Comparison of ENCODE assay signal across 1 cellular context in the genomic region with DNA sequence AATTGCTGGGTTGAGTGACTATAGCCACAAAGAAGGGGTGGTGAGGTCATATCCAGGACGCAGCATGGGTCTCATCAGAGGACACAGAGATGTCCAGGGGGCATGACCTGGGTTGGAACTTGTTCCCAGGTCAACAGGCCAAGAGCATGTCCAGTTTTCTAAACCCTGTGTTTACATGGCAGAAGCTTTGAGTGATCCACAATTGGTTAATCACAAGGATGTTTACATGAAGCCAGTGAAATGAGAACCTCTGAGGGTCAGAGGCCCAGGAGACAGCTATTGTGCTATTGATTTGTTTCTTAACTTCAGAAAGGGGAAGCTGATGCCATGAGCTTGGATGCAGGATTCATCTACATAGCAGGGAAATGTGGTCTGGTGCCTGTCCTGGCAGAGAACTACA.
TF ChIP-seq lines count a peak whose summit lies in the region.

No MANE protein-coding gene starts in this region.

TF ChIP-seq in HepG2, 621 proteins besides CTCF, POLR2A, EP300 and RAD21 (continued from another document and continues in another):
- TF ChIP-seq, protein P1, sequence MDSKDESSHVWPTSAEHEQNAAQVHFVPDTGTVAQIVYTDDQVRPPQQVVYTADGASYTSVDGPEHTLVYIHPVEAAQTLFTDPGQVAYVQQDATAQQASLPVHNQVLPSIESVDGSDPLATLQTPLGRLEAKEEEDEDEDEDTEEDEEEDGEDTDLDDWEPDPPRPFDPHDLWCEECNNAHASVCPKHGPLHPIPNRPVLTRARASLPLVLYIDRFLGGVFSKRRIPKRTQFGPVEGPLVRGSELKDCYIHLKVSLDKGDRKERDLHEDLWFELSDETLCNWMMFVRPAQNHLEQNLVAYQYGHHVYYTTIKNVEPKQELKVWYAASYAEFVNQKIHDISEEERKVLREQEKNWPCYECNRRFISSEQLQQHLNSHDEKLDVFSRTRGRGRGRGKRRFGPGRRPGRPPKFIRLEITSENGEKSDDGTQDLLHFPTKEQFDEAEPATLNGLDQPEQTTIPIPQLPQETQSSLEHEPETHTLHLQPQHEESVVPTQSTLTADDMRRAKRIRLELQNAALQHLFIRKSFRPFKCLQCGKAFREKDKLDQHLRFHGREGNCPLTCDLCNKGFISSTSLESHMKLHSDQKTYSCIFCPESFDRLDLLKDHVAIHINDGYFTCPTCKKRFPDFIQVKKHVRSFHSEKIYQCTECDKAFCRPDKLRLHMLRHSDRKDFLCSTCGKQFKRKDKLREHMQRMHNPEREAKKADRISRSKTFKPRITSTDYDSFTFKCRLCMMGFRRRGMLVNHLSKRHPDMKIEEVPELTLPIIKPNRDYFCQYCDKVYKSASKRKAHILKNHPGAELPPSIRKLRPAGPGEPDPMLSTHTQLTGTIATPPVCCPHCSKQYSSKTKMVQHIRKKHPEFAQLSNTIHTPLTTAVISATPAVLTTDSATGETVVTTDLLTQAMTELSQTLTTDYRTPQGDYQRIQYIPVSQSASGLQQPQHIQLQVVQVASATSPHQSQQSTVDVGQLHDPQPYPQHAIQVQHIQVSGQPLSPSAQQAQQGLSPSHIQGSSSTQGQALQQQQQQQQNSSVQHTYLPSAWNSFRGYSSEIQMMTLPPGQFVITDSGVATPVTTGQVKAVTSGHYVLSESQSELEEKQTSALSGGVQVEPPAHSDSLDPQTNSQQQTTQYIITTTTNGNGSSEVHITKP (CRISPR knock-in tag; IDR thresholded peaks at IDR 0.05; ENCODE audit: low read depth), result no peak; the same call in 1 of the 2 replicates
- TF ChIP-seq, protein P2, sequence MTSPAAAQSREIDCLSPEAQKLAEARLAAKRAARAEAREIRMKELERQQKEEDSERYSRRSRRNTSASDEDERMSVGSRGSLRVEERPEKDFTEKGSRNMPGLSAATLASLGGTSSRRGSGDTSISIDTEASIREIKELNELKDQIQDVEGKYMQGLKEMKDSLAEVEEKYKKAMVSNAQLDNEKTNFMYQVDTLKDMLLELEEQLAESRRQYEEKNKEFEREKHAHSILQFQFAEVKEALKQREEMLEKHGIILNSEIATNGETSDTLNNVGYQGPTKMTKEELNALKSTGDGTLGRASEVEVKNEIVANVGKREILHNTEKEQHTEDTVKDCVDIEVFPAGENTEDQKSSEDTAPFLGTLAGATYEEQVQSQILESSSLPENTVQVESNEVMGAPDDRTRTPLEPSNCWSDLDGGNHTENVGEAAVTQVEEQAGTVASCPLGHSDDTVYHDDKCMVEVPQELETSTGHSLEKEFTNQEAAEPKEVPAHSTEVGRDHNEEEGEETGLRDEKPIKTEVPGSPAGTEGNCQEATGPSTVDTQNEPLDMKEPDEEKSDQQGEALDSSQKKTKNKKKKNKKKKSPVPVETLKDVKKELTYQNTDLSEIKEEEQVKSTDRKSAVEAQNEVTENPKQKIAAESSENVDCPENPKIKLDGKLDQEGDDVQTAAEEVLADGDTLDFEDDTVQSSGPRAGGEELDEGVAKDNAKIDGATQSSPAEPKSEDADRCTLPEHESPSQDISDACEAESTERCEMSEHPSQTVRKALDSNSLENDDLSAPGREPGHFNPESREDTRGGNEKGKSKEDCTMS (CRISPR knock-in tag; conservative IDR thresholded peaks at IDR 0.05), result no peak
- TF ChIP-seq, protein P3, sequence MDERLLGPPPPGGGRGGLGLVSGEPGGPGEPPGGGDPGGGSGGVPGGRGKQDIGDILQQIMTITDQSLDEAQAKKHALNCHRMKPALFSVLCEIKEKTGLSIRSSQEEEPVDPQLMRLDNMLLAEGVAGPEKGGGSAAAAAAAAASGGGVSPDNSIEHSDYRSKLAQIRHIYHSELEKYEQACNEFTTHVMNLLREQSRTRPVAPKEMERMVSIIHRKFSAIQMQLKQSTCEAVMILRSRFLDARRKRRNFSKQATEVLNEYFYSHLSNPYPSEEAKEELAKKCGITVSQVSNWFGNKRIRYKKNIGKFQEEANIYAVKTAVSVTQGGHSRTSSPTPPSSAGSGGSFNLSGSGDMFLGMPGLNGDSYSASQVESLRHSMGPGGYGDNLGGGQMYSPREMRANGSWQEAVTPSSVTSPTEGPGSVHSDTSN (CRISPR knock-in tag; IDR thresholded peaks at IDR 0.05), result no peak
- TF ChIP-seq, protein P4, sequence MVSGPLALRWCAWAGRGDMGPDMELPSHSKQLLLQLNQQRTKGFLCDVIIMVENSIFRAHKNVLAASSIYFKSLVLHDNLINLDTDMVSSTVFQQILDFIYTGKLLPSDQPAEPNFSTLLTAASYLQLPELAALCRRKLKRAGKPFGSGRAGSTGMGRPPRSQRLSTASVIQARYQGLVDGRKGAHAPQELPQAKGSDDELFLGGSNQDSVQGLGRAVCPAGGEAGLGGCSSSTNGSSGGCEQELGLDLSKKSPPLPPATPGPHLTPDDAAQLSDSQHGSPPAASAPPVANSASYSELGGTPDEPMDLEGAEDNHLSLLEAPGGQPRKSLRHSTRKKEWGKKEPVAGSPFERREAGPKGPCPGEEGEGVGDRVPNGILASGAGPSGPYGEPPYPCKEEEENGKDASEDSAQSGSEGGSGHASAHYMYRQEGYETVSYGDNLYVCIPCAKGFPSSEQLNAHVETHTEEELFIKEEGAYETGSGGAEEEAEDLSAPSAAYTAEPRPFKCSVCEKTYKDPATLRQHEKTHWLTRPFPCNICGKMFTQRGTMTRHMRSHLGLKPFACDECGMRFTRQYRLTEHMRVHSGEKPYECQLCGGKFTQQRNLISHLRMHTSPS (CRISPR knock-in tag; IDR thresholded peaks at IDR 0.05; ENCODE audit: low read depth), result peak; percentile 43; the same call in 1 of the 2 replicates
- TF ChIP-seq, protein P5, sequence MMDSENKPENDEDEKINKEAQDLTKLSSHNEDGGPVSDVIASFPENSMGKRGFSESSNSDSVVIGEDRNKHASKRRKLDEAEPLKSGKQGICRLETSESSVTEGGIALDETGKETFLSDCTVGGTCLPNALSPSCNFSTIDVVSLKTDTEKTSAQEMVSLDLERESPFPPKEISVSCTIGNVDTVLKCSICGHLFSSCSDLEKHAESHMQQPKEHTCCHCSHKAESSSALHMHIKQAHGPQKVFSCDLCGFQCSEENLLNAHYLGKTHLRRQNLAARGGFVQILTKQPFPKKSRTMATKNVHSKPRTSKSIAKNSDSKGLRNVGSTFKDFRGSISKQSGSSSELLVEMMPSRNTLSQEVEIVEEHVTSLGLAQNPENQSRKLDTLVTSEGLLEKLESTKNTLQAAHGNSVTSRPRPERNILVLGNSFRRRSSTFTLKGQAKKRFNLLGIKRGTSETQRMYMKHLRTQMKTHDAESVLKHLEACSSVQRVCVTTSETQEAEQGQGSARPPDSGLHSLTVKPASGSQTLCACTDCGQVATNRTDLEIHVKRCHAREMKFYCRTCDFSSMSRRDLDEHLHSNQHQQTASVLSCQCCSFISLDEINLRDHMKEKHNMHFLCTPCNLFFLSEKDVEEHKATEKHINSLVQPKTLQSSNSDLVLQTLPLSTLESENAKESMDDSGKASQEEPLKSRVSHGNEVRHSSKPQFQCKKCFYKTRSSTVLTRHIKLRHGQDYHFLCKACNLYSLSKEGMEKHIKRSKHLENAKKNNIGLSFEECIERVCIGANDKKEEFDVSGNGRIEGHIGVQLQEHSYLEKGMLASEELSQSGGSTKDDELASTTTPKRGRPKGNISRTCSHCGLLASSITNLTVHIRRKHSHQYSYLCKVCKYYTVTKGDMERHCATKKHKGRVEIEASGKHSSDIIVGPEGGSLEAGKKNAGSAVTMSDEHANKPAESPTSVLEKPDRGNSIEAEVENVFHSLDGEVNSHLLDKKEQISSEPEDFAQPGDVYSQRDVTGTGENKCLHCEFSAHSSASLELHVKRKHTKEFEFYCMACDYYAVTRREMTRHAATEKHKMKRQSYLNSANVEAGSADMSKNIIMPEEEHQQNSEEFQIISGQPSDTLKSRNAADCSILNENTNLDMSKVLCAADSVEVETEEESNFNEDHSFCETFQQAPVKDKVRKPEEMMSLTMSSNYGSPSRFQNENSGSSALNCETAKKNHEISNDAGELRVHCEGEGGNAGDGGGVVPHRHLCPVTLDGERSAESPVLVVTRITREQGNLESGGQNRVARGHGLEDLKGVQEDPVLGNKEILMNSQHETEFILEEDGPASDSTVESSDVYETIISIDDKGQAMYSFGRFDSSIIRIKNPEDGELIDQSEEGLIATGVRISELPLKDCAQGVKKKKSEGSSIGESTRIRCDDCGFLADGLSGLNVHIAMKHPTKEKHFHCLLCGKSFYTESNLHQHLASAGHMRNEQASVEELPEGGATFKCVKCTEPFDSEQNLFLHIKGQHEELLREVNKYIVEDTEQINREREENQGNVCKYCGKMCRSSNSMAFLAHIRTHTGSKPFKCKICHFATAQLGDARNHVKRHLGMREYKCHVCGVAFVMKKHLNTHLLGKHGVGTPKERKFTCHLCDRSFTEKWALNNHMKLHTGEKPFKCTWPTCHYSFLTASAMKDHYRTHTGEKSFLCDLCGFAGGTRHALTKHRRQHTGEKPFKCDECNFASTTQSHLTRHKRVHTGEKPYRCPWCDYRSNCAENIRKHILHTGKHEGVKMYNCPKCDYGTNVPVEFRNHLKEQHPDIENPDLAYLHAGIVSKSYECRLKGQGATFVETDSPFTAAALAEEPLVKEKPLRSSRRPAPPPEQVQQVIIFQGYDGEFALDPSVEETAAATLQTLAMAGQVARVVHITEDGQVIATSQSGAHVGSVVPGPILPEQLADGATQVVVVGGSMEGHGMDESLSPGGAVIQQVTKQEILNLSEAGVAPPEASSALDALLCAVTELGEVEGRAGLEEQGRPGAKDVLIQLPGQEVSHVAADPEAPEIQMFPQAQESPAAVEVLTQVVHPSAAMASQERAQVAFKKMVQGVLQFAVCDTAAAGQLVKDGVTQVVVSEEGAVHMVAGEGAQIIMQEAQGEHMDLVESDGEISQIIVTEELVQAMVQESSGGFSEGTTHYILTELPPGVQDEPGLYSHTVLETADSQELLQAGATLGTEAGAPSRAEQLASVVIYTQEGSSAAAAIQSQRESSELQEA (CRISPR knock-in tag; IDR thresholded peaks at IDR 0.05; ENCODE audit: not compliant biosample characterization), result no peak
- TF ChIP-seq ZNF558 (CRISPR knock-in tag; IDR thresholded peaks at IDR 0.05; ENCODE audit: borderline replicate concordance) (no peak), MYNN (CRISPR knock-in tag; IDR thresholded peaks at IDR 0.05; ENCODE audit: low read depth) (no peak), DPF2 (CRISPR knock-in tag; IDR thresholded peaks at IDR 0.05; ENCODE audit: borderline replicate concordance, low read depth) (peak; percentile 44; the same call in 1 of the 2 replicates), NFKB2 (CRISPR knock-in tag; IDR thresholded peaks at IDR 0.05; ENCODE audit: borderline replicate concordance) (no peak), SSRP1 (CRISPR knock-in tag; IDR thresholded peaks at IDR 0.05) (no peak), ZKSCAN5 (CRISPR knock-in tag; IDR thresholded peaks at IDR 0.05) (no peak), ZSCAN25 (CRISPR knock-in tag; IDR thresholded peaks at IDR 0.05) (no peak), ZSCAN21 (CRISPR knock-in tag; IDR thresholded peaks at IDR 0.05; ENCODE audit: borderline replicate concordance) (no peak), CC2D1A (CRISPR knock-in tag; IDR thresholded peaks at IDR 0.05) (no peak), GABPB1 (CRISPR knock-in tag; IDR thresholded peaks at IDR 0.05) (peak; percentile 54; the same call in 1 of the 2 replicates), ZNF562 (CRISPR knock-in tag; IDR thresholded peaks at IDR 0.05; ENCODE audit: borderline replicate concordance) (no peak), ZNF224 (CRISPR knock-in tag; IDR thresholded peaks at IDR 0.05) (no peak), MTF1 (CRISPR knock-in tag; IDR thresholded peaks at IDR 0.05) (no peak), ZNF577 (CRISPR knock-in tag; IDR thresholded peaks at IDR 0.05; ENCODE audit: borderline replicate concordance, low read depth) (no peak), JDP2 (CRISPR knock-in tag; IDR thresholded peaks at IDR 0.05; ENCODE audit: borderline replicate concordance) (no peak), ZNF616 (CRISPR knock-in tag; IDR thresholded peaks at IDR 0.05; ENCODE audit: low read depth) (no peak)
- TF ChIP-seq, protein P6, sequence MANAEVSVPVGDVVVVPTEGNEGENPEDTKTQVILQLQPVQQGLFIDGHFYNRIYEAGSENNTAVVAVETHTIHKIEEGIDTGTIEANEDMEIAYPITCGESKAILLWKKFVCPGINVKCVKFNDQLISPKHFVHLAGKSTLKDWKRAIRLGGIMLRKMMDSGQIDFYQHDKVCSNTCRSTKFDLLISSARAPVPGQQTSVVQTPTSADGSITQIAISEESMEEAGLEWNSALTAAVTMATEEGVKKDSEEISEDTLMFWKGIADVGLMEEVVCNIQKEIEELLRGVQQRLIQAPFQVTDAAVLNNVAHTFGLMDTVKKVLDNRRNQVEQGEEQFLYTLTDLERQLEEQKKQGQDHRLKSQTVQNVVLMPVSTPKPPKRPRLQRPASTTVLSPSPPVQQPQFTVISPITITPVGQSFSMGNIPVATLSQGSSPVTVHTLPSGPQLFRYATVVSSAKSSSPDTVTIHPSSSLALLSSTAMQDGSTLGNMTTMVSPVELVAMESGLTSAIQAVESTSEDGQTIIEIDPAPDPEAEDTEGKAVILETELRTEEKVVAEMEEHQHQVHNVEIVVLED (CRISPR knock-in tag; IDR thresholded peaks at IDR 0.05; ENCODE audit: borderline replicate concordance), result no peak
- TF ChIP-seq, protein P7, sequence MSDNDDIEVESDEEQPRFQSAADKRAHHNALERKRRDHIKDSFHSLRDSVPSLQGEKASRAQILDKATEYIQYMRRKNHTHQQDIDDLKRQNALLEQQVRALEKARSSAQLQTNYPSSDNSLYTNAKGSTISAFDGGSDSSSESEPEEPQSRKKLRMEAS (IDR thresholded peaks at IDR 0.05), result peak; percentile 63
- TF ChIP-seq, protein P8, sequence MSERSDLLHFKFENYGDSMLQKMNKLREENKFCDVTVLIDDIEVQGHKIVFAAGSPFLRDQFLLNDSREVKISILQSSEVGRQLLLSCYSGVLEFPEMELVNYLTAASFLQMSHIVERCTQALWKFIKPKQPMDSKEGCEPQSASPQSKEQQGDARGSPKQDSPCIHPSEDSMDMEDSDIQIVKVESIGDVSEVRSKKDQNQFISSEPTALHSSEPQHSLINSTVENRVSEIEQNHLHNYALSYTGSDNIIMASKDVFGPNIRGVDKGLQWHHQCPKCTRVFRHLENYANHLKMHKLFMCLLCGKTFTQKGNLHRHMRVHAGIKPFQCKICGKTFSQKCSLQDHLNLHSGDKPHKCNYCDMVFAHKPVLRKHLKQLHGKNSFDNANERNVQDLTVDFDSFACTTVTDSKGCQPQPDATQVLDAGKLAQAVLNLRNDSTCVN (CRISPR knock-in tag; IDR thresholded peaks at IDR 0.05; ENCODE audit: borderline replicate concordance), result no peak
- TF ChIP-seq, protein P9, sequence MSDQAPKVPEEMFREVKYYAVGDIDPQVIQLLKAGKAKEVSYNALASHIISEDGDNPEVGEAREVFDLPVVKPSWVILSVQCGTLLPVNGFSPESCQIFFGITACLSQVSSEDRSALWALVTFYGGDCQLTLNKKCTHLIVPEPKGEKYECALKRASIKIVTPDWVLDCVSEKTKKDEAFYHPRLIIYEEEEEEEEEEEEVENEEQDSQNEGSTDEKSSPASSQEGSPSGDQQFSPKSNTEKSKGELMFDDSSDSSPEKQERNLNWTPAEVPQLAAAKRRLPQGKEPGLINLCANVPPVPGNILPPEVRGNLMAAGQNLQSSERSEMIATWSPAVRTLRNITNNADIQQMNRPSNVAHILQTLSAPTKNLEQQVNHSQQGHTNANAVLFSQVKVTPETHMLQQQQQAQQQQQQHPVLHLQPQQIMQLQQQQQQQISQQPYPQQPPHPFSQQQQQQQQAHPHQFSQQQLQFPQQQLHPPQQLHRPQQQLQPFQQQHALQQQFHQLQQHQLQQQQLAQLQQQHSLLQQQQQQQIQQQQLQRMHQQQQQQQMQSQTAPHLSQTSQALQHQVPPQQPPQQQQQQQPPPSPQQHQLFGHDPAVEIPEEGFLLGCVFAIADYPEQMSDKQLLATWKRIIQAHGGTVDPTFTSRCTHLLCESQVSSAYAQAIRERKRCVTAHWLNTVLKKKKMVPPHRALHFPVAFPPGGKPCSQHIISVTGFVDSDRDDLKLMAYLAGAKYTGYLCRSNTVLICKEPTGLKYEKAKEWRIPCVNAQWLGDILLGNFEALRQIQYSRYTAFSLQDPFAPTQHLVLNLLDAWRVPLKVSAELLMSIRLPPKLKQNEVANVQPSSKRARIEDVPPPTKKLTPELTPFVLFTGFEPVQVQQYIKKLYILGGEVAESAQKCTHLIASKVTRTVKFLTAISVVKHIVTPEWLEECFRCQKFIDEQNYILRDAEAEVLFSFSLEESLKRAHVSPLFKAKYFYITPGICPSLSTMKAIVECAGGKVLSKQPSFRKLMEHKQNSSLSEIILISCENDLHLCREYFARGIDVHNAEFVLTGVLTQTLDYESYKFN (CRISPR knock-in tag; conservative IDR thresholded peaks at IDR 0.05), result peak; percentile 91
